ENCODE assay signal across 12 cellular contexts in genomic region chr14:61184117-61184516, GRCh38.
DNase-seq lines count a peak whose midpoint lies in the region; ATAC-seq and TF ChIP-seq lines count a peak whose summit lies in the region.
"Had no signal": no experiment of that assay in that cellular context is flagged by ENCODE, and none has a peak within 500 bp of the region (broad histone marks: within the 10 kb centered on the region; RNA-seq: fewer than 3 reads in every experiment).

No MANE protein-coding gene starts in this region.

- intact Hi-C loops in sciatic nerve (cut with DNase I), result no loop called here

- no peak for TF ChIP-seq CTCF in epithelial cell of esophagus (IDR thresholded peaks at IDR 0.05; ENCODE audit: insufficient read depth, low read depth, low read length, missing control alignments)

- ATAC-seq in sciatic nerve, result peak; percentile 58
- ATAC-seq: GM12878 had no signal

- DNase-seq in GM04503 (ENCODE audit: low read depth), result peak; percentile 92
- DNase-seq in RPMI7951 (ENCODE audit: low read depth), result peak; percentile 93
- peak; percentile 64 for DNase-seq in epithelial cell of esophagus (ENCODE audit: low read depth)
- no peak for DNase-seq in sciatic nerve (ENCODE audit: low spot score)
- DNase-seq in cortex of kidney (lab: John Stamatoyannopoulos, UW), result no peak
- no peak for DNase-seq in DMS114 treated with DMSO at 0.1 percent for 48 hours (lab: John Stamatoyannopoulos, UW; ENCODE audit: unreplicated experiment)
- no peak for DNase-seq in medulla oblongata (ENCODE audit: extremely low spot score)
- DNase-seq in NCI-H1436 treated with DMSO at 0.1 percent for 48 hours (lab: John Stamatoyannopoulos, UW), result no peak
- DNase-seq: amygdala, Caco-2, OCI-M1 had no signal

- no peak overlapping the region for H3K4me3 ChIP-seq in epithelial cell of esophagus (ENCODE audit: low read length)
- H3K4me3 ChIP-seq: GM12878 had no signal

Comparison
In these comparisons a context has a peak if more than half of its experiments do, and no peak if none do; other contexts are left out.
1. DNase-seq: peak in GM04503 (single experiment), RPMI7951 (single experiment) and epithelial cell of esophagus (single experiment); none in sciatic nerve (single experiment), cortex of kidney (single experiment), DMS114 treated with DMSO at 0.1 percent for 48 hours (single experiment), medulla oblongata (single experiment) and NCI-H1436 treated with DMSO at 0.1 percent for 48 hours (single experiment).